ENCODE assay signal across 9 cellular contexts in genomic region chr22:38941488-38941987, GRCh38. TPM values are rescaled to one million over a fixed set of nuclear protein-coding genes. Genes with fewer than 3 reads are reported as not detected.
DNase-seq lines count a peak whose midpoint lies in the region; ATAC-seq and TF ChIP-seq lines count a peak whose summit lies in the region.
"Had no signal": no experiment of that assay in that cellular context is flagged by ENCODE, and none has a peak within 500 bp of the region (broad histone marks: within the 10 kb centered on the region; RNA-seq: fewer than 3 reads in every experiment).

No MANE protein-coding gene starts in this region.

- peak overlapping the region in 5 of 6 donors; percentile 40 to 93 (median 75) for H3K27ac Mint-ChIP-seq in naive B cell
- no peak overlapping the region for H3K27ac Mint-ChIP-seq in osteocyte (ENCODE audit: unreplicated experiment)

- DNase-seq in activated CD4-positive, alpha-beta T cell treated with anti-CD3 and anti-CD28 coated beads for 4 hours: peak; percentile 69 to 75
- DNase-seq in naive B cell (peak; percentile 28), NCI-H774 (lab: John Stamatoyannopoulos, UW) (no peak), iPS-NIHi7 (ENCODE audit: extremely low spot score) (no peak), osteocyte (ENCODE audit: extremely low spot score, unreplicated experiment) (no peak), NCI-H446 (lab: John Stamatoyannopoulos, UW) (no peak)

- H3K9me3 Mint-ChIP-seq in naive B cell: no peaks in the 10 kb centered on the region
- H3K9me3 Mint-ChIP-seq in osteocyte (ENCODE audit: unreplicated experiment): no peaks in the 10 kb centered on the region

- H3K27me3 Mint-ChIP-seq in naive B cell (peaks cover 13 to 51% (median 36%) of the 10 kb centered on the region in 3 donors), osteocyte (ENCODE audit: unreplicated experiment) (peaks cover 79% of the 10 kb centered on the region)

- TF ChIP-seq CTCF in osteocyte (IDR thresholded peaks at IDR 0.05): no peak

- no peaks in the 10 kb centered on the region for H3K36me3 Mint-ChIP-seq in naive B cell
- H3K36me3 Mint-ChIP-seq in osteocyte (ENCODE audit: unreplicated experiment): no peaks in the 10 kb centered on the region

- H3K4me1 Mint-ChIP-seq in naive B cell (peaks cover 25 to 47% (median 33%) of the 10 kb centered on the region in 3 donors), osteocyte (ENCODE audit: unreplicated experiment) (no peaks in the 10 kb centered on the region)

- ATAC-seq in GM18511 (IDR thresholded peaks at IDR 0.05; ENCODE audit: unreplicated experiment) (peak; percentile 71), HG02852 (IDR thresholded peaks at IDR 0.05; ENCODE audit: unreplicated experiment) (peak; percentile 64), naive B cell (ENCODE audit: low read depth in 2 of 2) (peak; percentile 86 to 89)

- H3K4me3 Mint-ChIP-seq in naive B cell (peak overlapping the region; percentile 22 to 92 (median 84)), osteocyte (ENCODE audit: unreplicated experiment) (no peak overlapping the region)

RNA-seq across cellular contexts. Expression of gene APOBEC3A, which starts 15.9 kb away (rescaled TPM):
- polyA plus RNA-seq in naive B cell (ENCODE audit: low read depth in 6 of 6): 1 to 10 TPM in 1 of 6 donors, under 1 TPM in 2, not detected in 3; 0.29 to 2.8 (median 0.40) TPM
- not detected in 2 replicates for total RNA-seq in osteocyte
- total RNA-seq: HT1080 had no signal

RNA-seq across cellular contexts. Expression of gene APOBEC3B, which starts 40.6 kb away (rescaled TPM):
- 1 to 10 TPM in 2 of 6 donors, under 1 TPM in 3, not detected in 1; 0.44 to 1.5 (median 0.56) TPM for polyA plus RNA-seq in naive B cell (ENCODE audit: low read depth in 6 of 6)
- total RNA-seq in osteocyte: 4.2 and 4.9 TPM in 2 replicates

Comparison
In these comparisons a context has a peak if more than half of its experiments do, and no peak if none do; other contexts are left out.
1. DNase-seq: peak in activated CD4-positive, alpha-beta T cell treated with anti-CD3 and anti-CD28 coated beads for 4 hours (2 of 2) and naive B cell (single experiment); none in NCI-H774 (single experiment), iPS-NIHi7 (single experiment), osteocyte (single experiment) and NCI-H446 (0 of 2).
2. Peak in every context shown above with its lines, with median percentiles within 50 percentile points of each other: ATAC-seq.